In the genomic region with DNA sequence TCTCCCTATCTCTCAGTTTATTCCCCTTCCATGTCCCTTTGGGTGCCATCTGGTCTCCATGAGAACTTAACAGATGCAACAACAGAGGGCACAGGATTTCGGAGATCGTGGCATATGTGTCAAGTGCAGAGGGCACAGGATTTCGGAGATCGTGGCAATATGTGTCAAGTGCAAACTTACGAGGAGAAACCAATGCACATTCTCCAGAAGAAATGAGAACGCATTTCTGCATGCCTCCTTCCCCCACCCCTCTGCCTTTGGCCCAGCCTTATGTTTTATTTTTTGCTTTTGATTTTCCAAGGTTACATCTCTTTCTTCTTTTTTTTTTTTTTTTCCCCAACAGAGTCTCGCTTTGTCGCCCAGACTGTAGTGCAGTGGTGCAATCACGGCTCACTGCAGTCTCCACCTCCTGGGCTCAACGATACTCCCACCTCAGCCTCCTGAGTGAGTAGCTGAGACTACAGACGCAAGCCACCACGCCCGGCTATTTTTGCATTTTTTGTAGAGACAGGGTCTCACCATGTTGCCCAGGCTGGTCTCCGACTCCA, we compare ENCODE assay signal across 8 cellular contexts. TPM values are rescaled to one million over a fixed set of nuclear protein-coding genes. Genes with fewer than 3 reads are reported as not detected.
DNase-seq lines count a peak whose midpoint lies in the region; ATAC-seq and TF ChIP-seq lines count a peak whose summit lies in the region.

No MANE protein-coding gene starts in this region.

- peaks cover 4% of the 10 kb centered on the region for H3K27me3 Mint-ChIP-seq in CD4-positive, CD25-positive, alpha-beta regulatory T cell
- peaks cover 2% of the 10 kb centered on the region for H3K27me3 Mint-ChIP-seq in activated CD8-positive, alpha-beta T cell treated with anti-CD3 and anti-CD28 coated beads, Interleukin-2, amount 10 ng/mL, durations not matched to agents 7 days and 5 days (ENCODE audit: low read depth)

- CTCF ChIA-PET in activated CD8-positive, alpha-beta T cell treated with anti-CD3 and anti-CD28 coated beads, Interleukin-2, amount 10 ng/mL, durations not matched to agents 7 days and 5 days (lab: Charles Lee), result interaction anchor here (0.6 to 1.1 kb wide), 2 partner anchors 54 to 195 kb away, joined by 3 to 5 read pairs; a partner anchor contains a TSS
- CTCF ChIA-PET in HEK293T (lab: Yijun Ruan, JAX), result no interaction called here

- H3K4me1 ChIP-seq in CD4-positive, CD25-positive, alpha-beta regulatory T cell (ENCODE audit: control insufficient read depth, insufficient read depth, low read length, poor library complexity, severe bottlenecking), result peaks cover 15% of the 10 kb centered on the region
- H3K4me1 ChIP-seq in foreskin keratinocyte, result peaks cover 2% of the 10 kb centered on the region

- H3K4me1 Mint-ChIP-seq in CD4-positive, CD25-positive, alpha-beta regulatory T cell, result peaks cover 0 to 64% (median 32%) of the 10 kb centered on the region in 4 donors
- H3K4me1 Mint-ChIP-seq in activated CD8-positive, alpha-beta T cell treated with anti-CD3 and anti-CD28 coated beads, Interleukin-2, amount 10 ng/mL, durations not matched to agents 7 days and 5 days (ENCODE audit: low read depth), result peaks cover 49% of the 10 kb centered on the region

- POLR2A ChIA-PET in activated CD8-positive, alpha-beta T cell treated with anti-CD3 and anti-CD28 coated beads, Interleukin-2, amount 10 ng/mL, durations not matched to agents 7 days and 5 days (lab: Charles Lee), result interaction anchor here (0.6 to 5.7 kb wide), 6 partner anchors 14 to 142 kb away, joined by 3 to 66 read pairs (median 4); a partner anchor contains a TSS
- POLR2A ChIA-PET in HEK293T (lab: Yijun Ruan, JAX), result interaction anchor here (0.9 to 1.6 kb wide), 17 partner anchors 8 to 350 kb away, joined by 3 to 15 read pairs (median 4); a partner anchor contains a TSS

- H3K36me3 Mint-ChIP-seq in CD4-positive, CD25-positive, alpha-beta regulatory T cell, result no peaks in the 10 kb centered on the region
- H3K36me3 Mint-ChIP-seq in activated CD8-positive, alpha-beta T cell treated with anti-CD3 and anti-CD28 coated beads, Interleukin-2, amount 10 ng/mL, durations not matched to agents 7 days and 5 days (ENCODE audit: low read depth), result peaks cover 19% of the 10 kb centered on the region

- no peaks in the 10 kb centered on the region for H3K36me3 ChIP-seq in CD4-positive, CD25-positive, alpha-beta regulatory T cell (ENCODE audit: control insufficient read depth, insufficient read depth, low read length)

- H3K9me3 ChIP-seq in CD4-positive, CD25-positive, alpha-beta regulatory T cell (ENCODE audit: control insufficient read depth in 2 of 2, low read length in 2 of 2), result no peaks in the 10 kb centered on the region

- H3K4me3 Mint-ChIP-seq in CD4-positive, CD25-positive, alpha-beta regulatory T cell, result peak overlapping the region; percentile 92 to 98 (median 94)
- peak overlapping the region; percentile 88 for H3K4me3 Mint-ChIP-seq in activated CD8-positive, alpha-beta T cell treated with anti-CD3 and anti-CD28 coated beads, Interleukin-2, amount 10 ng/mL, durations not matched to agents 7 days and 5 days

- peak in 1 of 2 donors; percentile 15 for ATAC-seq in CD4-positive, CD25-positive, alpha-beta regulatory T cell (ENCODE audit: low read depth in 2 of 2)
- ATAC-seq in HG03460 (IDR thresholded peaks at IDR 0.05; ENCODE audit: unreplicated experiment) (peak; percentile 8), foreskin keratinocyte (no peak), HG03439 (IDR thresholded peaks at IDR 0.05; ENCODE audit: unreplicated experiment) (no peak)
- peak; percentile 33 for ATAC-seq in activated CD8-positive, alpha-beta T cell treated with anti-CD3 and anti-CD28 coated beads, Interleukin-2, amount 10 ng/mL, durations not matched to agents 7 days and 5 days

- peak in 1 of 3 donors; percentile 6 for DNase-seq in CD4-positive, CD25-positive, alpha-beta regulatory T cell
- peak; percentile 52 for DNase-seq in activated CD8-positive, alpha-beta T cell treated with anti-CD3 and anti-CD28 coated beads, Interleukin-2, amount 10 ng/mL, durations not matched to agents 7 days and 5 days
- DNase-seq in foreskin keratinocyte, result no peak
- peak; percentile 6 for DNase-seq in putamen (ENCODE audit: low spot score)
- DNase-seq in HEK293T (ENCODE audit: extremely low spot score), result no peak
- no peak for DNase-seq in occipital lobe (lab: John Stamatoyannopoulos, UW)

- H3K27me3 ChIP-seq in CD4-positive, CD25-positive, alpha-beta regulatory T cell (ENCODE audit: control insufficient read depth, insufficient read depth, low read length), result no peaks in the 10 kb centered on the region
- no peaks in the 10 kb centered on the region for H3K27me3 ChIP-seq in foreskin keratinocyte

- H3K27ac ChIP-seq in CD4-positive, CD25-positive, alpha-beta regulatory T cell (ENCODE audit: insufficient read depth, low read length, poor library complexity, severe bottlenecking), result peak overlapping the region; percentile 84
- peak overlapping the region; percentile 64 for H3K27ac ChIP-seq in foreskin keratinocyte

- peak overlapping the region; percentile 98 for H3K4me3 ChIP-seq in CD4-positive, CD25-positive, alpha-beta regulatory T cell (ENCODE audit: low read depth, low read length)

- H3K27ac Mint-ChIP-seq in CD4-positive, CD25-positive, alpha-beta regulatory T cell, result peak overlapping the region; percentile 92 to 100 (median 98)
- H3K27ac Mint-ChIP-seq in activated CD8-positive, alpha-beta T cell treated with anti-CD3 and anti-CD28 coated beads, Interleukin-2, amount 10 ng/mL, durations not matched to agents 7 days and 5 days, result peak overlapping the region; percentile 95

- peaks cover 0 to 3% (median 0%) of the 10 kb centered on the region in 7 donors for H3K9me3 Mint-ChIP-seq in CD4-positive, CD25-positive, alpha-beta regulatory T cell
- H3K9me3 Mint-ChIP-seq in activated CD8-positive, alpha-beta T cell treated with anti-CD3 and anti-CD28 coated beads, Interleukin-2, amount 10 ng/mL, durations not matched to agents 7 days and 5 days (ENCODE audit: insufficient read depth), result no peaks in the 10 kb centered on the region

- no peak for TF ChIP-seq CTCF in foreskin keratinocyte (conservative IDR thresholded peaks at IDR 0.05)

TF ChIP-seq in HEK293T, 16 proteins besides CTCF, POLR2A, EP300 and RAD21:
- TF ChIP-seq SP1 (IDR thresholded peaks at IDR 0.05) (no peak), NFRKB (IDR thresholded peaks at IDR 0.05) (no peak), CTBP1 (IDR thresholded peaks at IDR 0.05; ENCODE audit: borderline replicate concordance) (no peak), SUZ12 (IDR thresholded peaks at IDR 0.05) (no peak), HDGF (IDR thresholded peaks at IDR 0.05; ENCODE audit: borderline replicate concordance) (no peak), ZNF384 (IDR thresholded peaks at IDR 0.05) (no peak), LEF1 (IDR thresholded peaks at IDR 0.05; ENCODE audit: borderline replicate concordance) (no peak), BHLHE40 (IDR thresholded peaks at IDR 0.05; ENCODE audit: borderline replicate concordance) (no peak), ARNT (IDR thresholded peaks at IDR 0.05) (no peak), TARDBP (IDR thresholded peaks at IDR 0.05) (no peak), L3MBTL2 (conservative IDR thresholded peaks at IDR 0.05) (no peak), FOXA1 (IDR thresholded peaks at IDR 0.05) (no peak), FOXM1 (IDR thresholded peaks at IDR 0.05; ENCODE audit: borderline replicate concordance) (no peak), ELF4 (IDR thresholded peaks at IDR 0.05) (no peak), FOXK2 (IDR thresholded peaks at IDR 0.05) (no peak)
- TF ChIP-seq, protein P1, sequence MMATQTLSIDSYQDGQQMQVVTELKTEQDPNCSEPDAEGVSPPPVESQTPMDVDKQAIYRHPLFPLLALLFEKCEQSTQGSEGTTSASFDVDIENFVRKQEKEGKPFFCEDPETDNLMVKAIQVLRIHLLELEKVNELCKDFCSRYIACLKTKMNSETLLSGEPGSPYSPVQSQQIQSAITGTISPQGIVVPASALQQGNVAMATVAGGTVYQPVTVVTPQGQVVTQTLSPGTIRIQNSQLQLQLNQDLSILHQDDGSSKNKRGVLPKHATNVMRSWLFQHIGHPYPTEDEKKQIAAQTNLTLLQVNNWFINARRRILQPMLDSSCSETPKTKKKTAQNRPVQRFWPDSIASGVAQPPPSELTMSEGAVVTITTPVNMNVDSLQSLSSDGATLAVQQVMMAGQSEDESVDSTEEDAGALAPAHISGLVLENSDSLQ (IDR thresholded peaks at IDR 0.05), result no peak

RNA-seq across cellular contexts. Expression of a gene that starts 0.6 kb away (rescaled TPM):
- 9.6 TPM for total RNA-seq in CD4-positive, CD25-positive, alpha-beta regulatory T cell
- polyA plus RNA-seq in CD4-positive, CD25-positive, alpha-beta regulatory T cell, result 1 to 10 TPM; 1.1 to 2.1 (median 1.7) TPM
- 10 to 100 TPM in 1 of 2 experiments, 1 to 10 TPM in 1; 9.0 to 12.8 TPM for total RNA-seq in activated CD8-positive, alpha-beta T cell treated with anti-CD3 and anti-CD28 coated beads, Interleukin-2, amount 10 ng/mL, durations not matched to agents 7 days and 5 days
- 7.9 and 8.3 TPM in 2 replicates for total RNA-seq in foreskin keratinocyte
- 1.9 and 2.3 TPM in 2 replicates for polyA plus RNA-seq in foreskin keratinocyte
- 32.3 TPM for total RNA-seq in occipital lobe

RNA-seq across cellular contexts. Expression of a gene that starts 53.3 kb away (rescaled TPM):
- total RNA-seq in CD4-positive, CD25-positive, alpha-beta regulatory T cell, result 134 TPM
- polyA plus RNA-seq in CD4-positive, CD25-positive, alpha-beta regulatory T cell, result 100 to 1,000 TPM; 107 to 123 (median 114) TPM
- total RNA-seq in activated CD8-positive, alpha-beta T cell treated with anti-CD3 and anti-CD28 coated beads, Interleukin-2, amount 10 ng/mL, durations not matched to agents 7 days and 5 days, result 100 to 1,000 TPM; 117 to 122 TPM
- total RNA-seq in foreskin keratinocyte (106 and 108 TPM in 2 replicates), occipital lobe (104 TPM)
- polyA plus RNA-seq in foreskin keratinocyte, result 39.6 and 47.5 TPM in 2 replicates

RNA-seq across cellular contexts. Expression of a gene that starts 54.3 kb away (rescaled TPM):
- 27.6 TPM for total RNA-seq in CD4-positive, CD25-positive, alpha-beta regulatory T cell
- 1 to 10 TPM; 1.4 to 3.1 (median 2.3) TPM for polyA plus RNA-seq in CD4-positive, CD25-positive, alpha-beta regulatory T cell
- 10 to 100 TPM; 40.1 to 40.7 TPM for total RNA-seq in activated CD8-positive, alpha-beta T cell treated with anti-CD3 and anti-CD28 coated beads, Interleukin-2, amount 10 ng/mL, durations not matched to agents 7 days and 5 days
- 31.6 and 43.7 TPM in 2 replicates for total RNA-seq in foreskin keratinocyte
- 11.5 and 18.0 TPM in 2 replicates for polyA plus RNA-seq in foreskin keratinocyte
- total RNA-seq in occipital lobe, result 9.7 TPM

Comparison
In these comparisons a context has a peak if more than half of its experiments do, and no peak if none do; other contexts are left out.
1. ATAC-seq: peak in HG03460 (single experiment) and activated CD8-positive, alpha-beta T cell treated with anti-CD3 and anti-CD28 coated beads, Interleukin-2, amount 10 ng/mL, durations not matched to agents 7 days and 5 days (single experiment); none in foreskin keratinocyte (single experiment) and HG03439 (single experiment).
2. DNase-seq: peak in activated CD8-positive, alpha-beta T cell treated with anti-CD3 and anti-CD28 coated beads, Interleukin-2, amount 10 ng/mL, durations not matched to agents 7 days and 5 days (single experiment) and putamen (single experiment); none in foreskin keratinocyte (0 of 2), HEK293T (single experiment) and occipital lobe (single experiment).